In genomic region chr3:143326983-143327382, GRCh38 we compare ENCODE assay signal across 15 cellular contexts.
"Had no signal": no experiment of that assay in that cellular context is flagged by ENCODE, and none has a peak within 500 bp of the region (broad histone marks: within the 10 kb centered on the region; RNA-seq: fewer than 3 reads in every experiment).

No MANE protein-coding gene starts in this region.

- H3K9me3 Mint-ChIP-seq: activated CD4-positive, alpha-beta T cell treated with anti-CD3 and anti-CD28 coated beads, Interleukin-2, amount 10 ng/mL, durations not matched to agents 24 days and 14 days; activated naive CD4-positive, alpha-beta T cell treated with anti-CD3 and anti-CD28 coated beads, Interleukin-2, amount 10 ng/mL, durations not matched to agents 7 days and 5 days; activated T-helper 17 cell treated with anti-CD3 and anti-CD28 coated beads, Interleukin-2, amount 50 U/mL, for 72 hours; stimulated activated naive CD8-positive, alpha-beta T cell treated with anti-CD3 and anti-CD28 coated beads, Interleukin-15, amount 100 ng/mL, for 72 hours had no signal

- ATAC-seq: activated T-helper 17 cell treated with anti-CD3 and anti-CD28 coated beads, Interleukin-2, amount 50 U/mL, for 72 hours; heart left ventricle; stimulated activated naive CD8-positive, alpha-beta T cell treated with anti-CD3 and anti-CD28 coated beads, Interleukin-15, amount 100 ng/mL, for 72 hours had no signal

- H3K4me1 Mint-ChIP-seq: activated CD4-positive, alpha-beta T cell treated with anti-CD3 and anti-CD28 coated beads, Interleukin-2, amount 10 ng/mL, durations not matched to agents 24 days and 14 days; activated T-helper 17 cell treated with anti-CD3 and anti-CD28 coated beads, Interleukin-2, amount 50 U/mL, for 72 hours had no signal

- H3K27ac ChIP-seq: adrenal gland, colonic mucosa, neutrophil, right atrium auricular region, skin epidermis, thoracic aorta had no signal

- H3K36me3 Mint-ChIP-seq: activated naive CD4-positive, alpha-beta T cell treated with anti-CD3 and anti-CD28 coated beads, Interleukin-2, amount 10 ng/mL, durations not matched to agents 7 days and 5 days had no signal

- H3K27ac Mint-ChIP-seq: activated B cell treated with CpG ODN at 0.5 μM for 24 hours; activated CD4-positive, alpha-beta T cell treated with anti-CD3 and anti-CD28 coated beads, Interleukin-2, amount 10 ng/mL, durations not matched to agents 24 days and 14 days; activated naive CD4-positive, alpha-beta T cell treated with anti-CD3 and anti-CD28 coated beads, Interleukin-2, amount 10 ng/mL, durations not matched to agents 7 days and 5 days; activated T-helper 17 cell treated with anti-CD3 and anti-CD28 coated beads, Interleukin-2, amount 50 U/mL, for 72 hours; stimulated activated naive CD8-positive, alpha-beta T cell treated with anti-CD3 and anti-CD28 coated beads, Interleukin-15, amount 100 ng/mL, for 72 hours had no signal

- H3K27me3 Mint-ChIP-seq: activated B cell treated with CpG ODN at 0.5 μM for 24 hours; activated CD4-positive, alpha-beta T cell treated with anti-CD3 and anti-CD28 coated beads, Interleukin-2, amount 10 ng/mL, durations not matched to agents 24 days and 14 days; activated naive CD4-positive, alpha-beta T cell treated with anti-CD3 and anti-CD28 coated beads, Interleukin-2, amount 10 ng/mL, durations not matched to agents 7 days and 5 days; activated T-helper 17 cell treated with anti-CD3 and anti-CD28 coated beads, Interleukin-2, amount 50 U/mL, for 72 hours; stimulated activated naive CD8-positive, alpha-beta T cell treated with anti-CD3 and anti-CD28 coated beads, Interleukin-15, amount 100 ng/mL, for 72 hours had no signal

- H3K9me3 ChIP-seq: adrenal gland, colonic mucosa, heart left ventricle, neutrophil, right atrium auricular region, thoracic aorta had no signal

- H3K4me1 ChIP-seq: adrenal gland, colonic mucosa had no signal

- H3K27me3 ChIP-seq: adrenal gland, colonic mucosa, heart left ventricle, right atrium auricular region had no signal

- DNase-seq: activated B cell treated with CpG ODN at 0.5 μM for 24 hours; activated CD4-positive, alpha-beta T cell treated with anti-CD3 and anti-CD28 coated beads, Interleukin-2, amount 10 ng/mL, durations not matched to agents 24 days and 14 days; activated naive CD4-positive, alpha-beta T cell treated with anti-CD3 and anti-CD28 coated beads, Interleukin-2, amount 10 ng/mL, durations not matched to agents 7 days and 5 days; adrenal gland; colonic mucosa; heart left ventricle; kidney; stimulated activated CD4-positive, alpha-beta T cell treated with anti-CD3 and anti-CD28 coated beads, Interleukin-4, amount 100 ng/mL, for 4 hours; stimulated activated naive CD8-positive, alpha-beta T cell treated with anti-CD3 and anti-CD28 coated beads, Interleukin-15, amount 100 ng/mL, for 72 hours; T1000 had no signal

- H3K4me3 Mint-ChIP-seq: activated B cell treated with CpG ODN at 0.5 μM for 24 hours; activated CD4-positive, alpha-beta T cell treated with anti-CD3 and anti-CD28 coated beads, Interleukin-2, amount 10 ng/mL, durations not matched to agents 24 days and 14 days; activated naive CD4-positive, alpha-beta T cell treated with anti-CD3 and anti-CD28 coated beads, Interleukin-2, amount 10 ng/mL, durations not matched to agents 7 days and 5 days; activated T-helper 17 cell treated with anti-CD3 and anti-CD28 coated beads, Interleukin-2, amount 50 U/mL, for 72 hours; stimulated activated naive CD8-positive, alpha-beta T cell treated with anti-CD3 and anti-CD28 coated beads, Interleukin-15, amount 100 ng/mL, for 72 hours had no signal

- H3K36me3 ChIP-seq: adrenal gland, colonic mucosa, heart left ventricle, neutrophil, right atrium auricular region, thoracic aorta had no signal

- H3K4me3 ChIP-seq: adrenal gland, colonic mucosa, heart left ventricle, right atrium auricular region, skin epidermis, thoracic aorta had no signal
